ENCODE assay signal across 1 cellular context in the genomic region with DNA sequence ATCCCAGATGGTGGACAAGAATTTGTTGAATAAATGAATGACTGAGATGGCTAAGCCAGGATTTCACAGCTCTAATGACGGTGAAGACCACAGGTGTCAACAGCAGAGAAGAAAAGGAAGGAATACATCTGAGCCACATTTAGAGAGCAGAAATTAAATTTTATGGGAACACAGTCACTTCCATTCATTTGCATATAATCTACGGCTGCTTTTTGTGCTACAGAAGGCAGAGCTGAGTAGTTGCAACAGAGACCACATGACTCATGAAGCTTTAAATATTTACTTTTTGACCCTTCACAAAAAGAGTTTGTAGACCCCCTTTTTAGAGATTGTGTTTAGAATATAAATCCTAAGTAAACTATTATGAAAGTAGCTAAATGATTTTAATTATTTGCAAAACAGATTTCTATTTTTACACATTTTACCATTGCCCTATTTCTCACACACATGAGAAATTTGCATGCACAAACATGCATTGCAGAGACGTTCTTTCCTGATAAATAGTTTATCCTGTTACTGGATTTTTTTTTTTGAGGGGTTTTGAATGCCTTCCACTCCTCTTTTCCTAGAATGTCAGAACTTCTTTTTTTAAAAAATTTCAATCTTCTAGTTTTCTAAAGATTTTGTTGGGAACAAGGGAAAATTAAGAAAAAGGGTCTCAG.
TF ChIP-seq lines count a peak whose summit lies in the region.

No MANE protein-coding gene starts in this region.

TF ChIP-seq in GM23338, 12 proteins besides CTCF, POLR2A, EP300 and RAD21 (continued from another document):
- no peak for TF ChIP-seq ZNF462 (CRISPR knock-in tag; IDR thresholded peaks at IDR 0.05)
- TF ChIP-seq STAT1 (IDR thresholded peaks at IDR 0.05; ENCODE audit: unreplicated experiment): no peak
- TF ChIP-seq NANOG (IDR thresholded peaks at IDR 0.05; ENCODE audit: borderline replicate concordance): no peak
- TF ChIP-seq EZH2phosphoT487 (IDR thresholded peaks at IDR 0.05; ENCODE audit: unreplicated experiment): no peak
- TF ChIP-seq CREB1 (CRISPR knock-in tag; IDR thresholded peaks at IDR 0.05; ENCODE audit: low read depth): no peak
- TF ChIP-seq, protein P1, sequence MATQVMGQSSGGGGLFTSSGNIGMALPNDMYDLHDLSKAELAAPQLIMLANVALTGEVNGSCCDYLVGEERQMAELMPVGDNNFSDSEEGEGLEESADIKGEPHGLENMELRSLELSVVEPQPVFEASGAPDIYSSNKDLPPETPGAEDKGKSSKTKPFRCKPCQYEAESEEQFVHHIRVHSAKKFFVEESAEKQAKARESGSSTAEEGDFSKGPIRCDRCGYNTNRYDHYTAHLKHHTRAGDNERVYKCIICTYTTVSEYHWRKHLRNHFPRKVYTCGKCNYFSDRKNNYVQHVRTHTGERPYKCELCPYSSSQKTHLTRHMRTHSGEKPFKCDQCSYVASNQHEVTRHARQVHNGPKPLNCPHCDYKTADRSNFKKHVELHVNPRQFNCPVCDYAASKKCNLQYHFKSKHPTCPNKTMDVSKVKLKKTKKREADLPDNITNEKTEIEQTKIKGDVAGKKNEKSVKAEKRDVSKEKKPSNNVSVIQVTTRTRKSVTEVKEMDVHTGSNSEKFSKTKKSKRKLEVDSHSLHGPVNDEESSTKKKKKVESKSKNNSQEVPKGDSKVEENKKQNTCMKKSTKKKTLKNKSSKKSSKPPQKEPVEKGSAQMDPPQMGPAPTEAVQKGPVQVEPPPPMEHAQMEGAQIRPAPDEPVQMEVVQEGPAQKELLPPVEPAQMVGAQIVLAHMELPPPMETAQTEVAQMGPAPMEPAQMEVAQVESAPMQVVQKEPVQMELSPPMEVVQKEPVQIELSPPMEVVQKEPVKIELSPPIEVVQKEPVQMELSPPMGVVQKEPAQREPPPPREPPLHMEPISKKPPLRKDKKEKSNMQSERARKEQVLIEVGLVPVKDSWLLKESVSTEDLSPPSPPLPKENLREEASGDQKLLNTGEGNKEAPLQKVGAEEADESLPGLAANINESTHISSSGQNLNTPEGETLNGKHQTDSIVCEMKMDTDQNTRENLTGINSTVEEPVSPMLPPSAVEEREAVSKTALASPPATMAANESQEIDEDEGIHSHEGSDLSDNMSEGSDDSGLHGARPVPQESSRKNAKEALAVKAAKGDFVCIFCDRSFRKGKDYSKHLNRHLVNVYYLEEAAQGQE (IDR thresholded peaks at IDR 0.05; ENCODE audit: unreplicated experiment): no peak
- TF ChIP-seq ZNF331 (CRISPR knock-in tag; IDR thresholded peaks at IDR 0.05; ENCODE audit: low read depth): no peak
- no peak for TF ChIP-seq POLR2AphosphoS5 (IDR thresholded peaks at IDR 0.05; ENCODE audit: low read depth)
- TF ChIP-seq, protein P2, sequence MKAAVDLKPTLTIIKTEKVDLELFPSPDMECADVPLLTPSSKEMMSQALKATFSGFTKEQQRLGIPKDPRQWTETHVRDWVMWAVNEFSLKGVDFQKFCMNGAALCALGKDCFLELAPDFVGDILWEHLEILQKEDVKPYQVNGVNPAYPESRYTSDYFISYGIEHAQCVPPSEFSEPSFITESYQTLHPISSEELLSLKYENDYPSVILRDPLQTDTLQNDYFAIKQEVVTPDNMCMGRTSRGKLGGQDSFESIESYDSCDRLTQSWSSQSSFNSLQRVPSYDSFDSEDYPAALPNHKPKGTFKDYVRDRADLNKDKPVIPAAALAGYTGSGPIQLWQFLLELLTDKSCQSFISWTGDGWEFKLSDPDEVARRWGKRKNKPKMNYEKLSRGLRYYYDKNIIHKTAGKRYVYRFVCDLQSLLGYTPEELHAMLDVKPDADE (IDR thresholded peaks at IDR 0.05): no peak
TF ChIP-seq in GM23338: peak in this region for 0.
